ENCODE assay signal across 21 cellular contexts in the genomic region with DNA sequence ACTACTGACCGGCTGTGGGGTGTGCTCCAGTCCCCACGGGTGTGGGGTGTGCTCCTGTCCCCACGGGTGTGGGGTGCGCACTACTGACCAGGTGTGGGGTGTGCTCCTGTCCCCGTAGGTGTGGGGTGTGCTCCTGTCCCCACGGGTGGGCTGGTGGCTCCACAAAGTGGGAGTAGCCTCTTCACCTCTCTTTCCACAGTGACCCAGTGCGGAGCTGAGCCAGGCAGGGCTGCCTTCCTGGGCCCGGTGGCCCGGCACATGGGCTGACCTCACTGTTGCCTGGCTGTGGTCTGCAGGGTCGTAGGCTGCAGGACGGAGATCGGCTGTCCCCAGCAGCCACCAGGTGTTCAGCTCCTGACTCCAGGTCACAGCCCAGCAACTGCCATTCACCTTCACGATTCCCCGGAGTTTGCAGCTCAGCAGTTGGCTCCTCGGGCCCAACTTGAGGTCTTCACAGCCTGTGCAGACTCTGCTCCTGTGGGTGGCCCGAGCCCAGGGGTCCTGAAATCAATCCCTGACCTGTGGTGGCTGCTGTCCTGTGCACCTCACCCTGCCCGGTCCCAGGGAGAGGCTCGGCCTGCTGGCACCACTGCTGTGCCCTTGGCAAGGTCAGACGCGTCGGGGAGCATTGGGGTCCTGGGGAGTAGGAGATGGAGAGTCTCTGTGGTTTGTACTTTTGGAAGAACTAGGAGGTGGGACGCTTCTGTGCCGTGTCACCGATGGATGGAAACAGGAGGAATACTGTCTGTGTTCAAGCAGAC.
DNase-seq lines count a peak whose midpoint lies in the region; ATAC-seq and TF ChIP-seq lines count a peak whose summit lies in the region.
"Had no signal": no experiment of that assay in that cellular context is flagged by ENCODE, and none has a peak within 500 bp of the region (broad histone marks: within the 10 kb centered on the region; RNA-seq: fewer than 3 reads in every experiment).

No MANE protein-coding gene starts in this region.

- 90 to 96% (median 94%) methylated on average over 11 to 24 of the region's 24 CpGs for WGBS in spleen, 5 donors

- ATAC-seq in lower lobe of right lung, result no peak
- ATAC-seq in naive thymus-derived CD4-positive, alpha-beta T cell, result no peak
- ATAC-seq: naive thymus-derived CD8-positive, alpha-beta T cell had no signal

- TF ChIP-seq CTCF in WERI-Rb-1 (IDR thresholded peaks at IDR 0.05; ENCODE audit: low read depth, low read length), result no peak
- no peak for TF ChIP-seq CTCF in lower lobe of right lung (IDR thresholded peaks at IDR 0.05)
- no peak for TF ChIP-seq CTCF in spleen (IDR thresholded peaks at IDR 0.05 in 8 of 11, conservative IDR thresholded peaks at IDR 0.05 in 3 of 11)

- POLR2A ChIA-PET in naive thymus-derived CD4-positive, alpha-beta T cell (lab: Charles Lee), result no interaction called here

- peaks cover 2 to 66% (median 13%) of the 10 kb centered on the region in 11 donors for H3K9me3 Mint-ChIP-seq in naive thymus-derived CD4-positive, alpha-beta T cell

- no peak for TF ChIP-seq POLR2A in spleen (IDR thresholded peaks at IDR 0.05)

- H3K36me3 ChIP-seq in WERI-Rb-1 (no peaks in the 10 kb centered on the region; the same call in 1 of the 2 replicates), lower lobe of right lung (peaks cover 7% of the 10 kb centered on the region), spleen (peaks cover 0 to 50% (median 15%) of the 10 kb centered on the region in 6 donors)
- H3K36me3 ChIP-seq in naive thymus-derived CD4-positive, alpha-beta T cell (ENCODE audit: control insufficient read depth in 2 of 3, insufficient read depth in 3 of 3, low read length in 3 of 3), result peaks cover 0 to 29% (median 0%) of the 10 kb centered on the region in 3 experiments
- H3K36me3 ChIP-seq: prostate gland had no signal

- H3K27ac ChIP-seq in WERI-Rb-1 (no peak overlapping the region), lower lobe of right lung (no peak overlapping the region), spleen (no peak overlapping the region)
- H3K27ac ChIP-seq in naive thymus-derived CD4-positive, alpha-beta T cell (ENCODE audit: low read depth, low read length), result no peak overlapping the region
- H3K27ac ChIP-seq: ascending aorta, prostate gland, stomach had no signal

- H3K36me3 Mint-ChIP-seq in naive thymus-derived CD4-positive, alpha-beta T cell, result peaks cover 3 to 52% (median 42%) of the 10 kb centered on the region in 5 donors

- no peaks in the 10 kb centered on the region for H3K27me3 Mint-ChIP-seq in naive thymus-derived CD4-positive, alpha-beta T cell
- H3K27me3 Mint-ChIP-seq: naive thymus-derived CD8-positive, alpha-beta T cell had no signal

- peak; percentile 57 for DNase-seq in activated effector memory CD4-positive, alpha-beta T cell treated with anti-CD3 and anti-CD28 coated beads, Interleukin-2, amount 50 U/mL, for 16 hours
- no peak for DNase-seq in activated effector memory CD4-positive, alpha-beta T cell treated with Interleukin-2 at 50 U/mL for 16 hours
- peak; percentile 4 for DNase-seq in WERI-Rb-1
- DNase-seq in lower lobe of right lung, result peak; percentile 37
- DNase-seq in spleen, result peak; percentile 64
- DNase-seq in DMS114 treated with DMSO at 0.1 percent for 48 hours (lab: John Stamatoyannopoulos, UW; ENCODE audit: unreplicated experiment), result no peak
- DNase-seq in ureter (ENCODE audit: low spot score), result no peak
- no peak for DNase-seq in naive thymus-derived CD4-positive, alpha-beta T cell
- DNase-seq: activated CD4-positive, alpha-beta T cell treated with anti-CD3 and anti-CD28 coated beads, Interleukin-2, amount 50 U/mL, for 48 hours; activated naive CD4-positive, alpha-beta T cell treated with anti-CD3 and anti-CD28 coated beads for 36 hours; central memory CD4-positive, alpha-beta T cell; foreskin melanocyte; hypothalamus; KBM-7; NCI-H1436 treated with DMSO at 0.1 percent for 48 hours; NCI-H524 treated with DMSO at 0.1 percent for 48 hours; stimulated activated CD4-positive, alpha-beta T cell treated with anti-CD3 and anti-CD28 coated beads, Interleukin-4, amount 100 ng/mL, for 24 hours; stomach had no signal

- peaks cover 0 to 4% (median 0%) of the 10 kb centered on the region in 7 donors for H3K4me1 Mint-ChIP-seq in naive thymus-derived CD4-positive, alpha-beta T cell
- H3K4me1 Mint-ChIP-seq: naive thymus-derived CD8-positive, alpha-beta T cell had no signal

- no peaks in the 10 kb centered on the region for H3K9me3 ChIP-seq in WERI-Rb-1 (ENCODE audit: severe bottlenecking)
- H3K9me3 ChIP-seq in lower lobe of right lung, result no peaks in the 10 kb centered on the region
- H3K9me3 ChIP-seq in spleen, result peaks cover 0 to 5% (median 0%) of the 10 kb centered on the region in 8 donors
- peaks cover 0 to 27% (median 0%) of the 10 kb centered on the region in 3 experiments for H3K9me3 ChIP-seq in naive thymus-derived CD4-positive, alpha-beta T cell (ENCODE audit: control insufficient read depth in 2 of 3, low read length in 3 of 3)
- H3K9me3 ChIP-seq: prostate gland, stomach had no signal

- H3K27me3 ChIP-seq in WERI-Rb-1 (ENCODE audit: insufficient read depth, low read depth, severe bottlenecking) (no peaks in the 10 kb centered on the region), lower lobe of right lung (ENCODE audit: low read depth) (no peaks in the 10 kb centered on the region), spleen (replicated peaks in 1 of 7) (no peaks in the 10 kb centered on the region)
- H3K27me3 ChIP-seq in naive thymus-derived CD4-positive, alpha-beta T cell (ENCODE audit: control insufficient read depth in 2 of 2, insufficient read depth in 2 of 2, low read length in 2 of 2), result no peaks in the 10 kb centered on the region
- H3K27me3 ChIP-seq: ascending aorta, stomach had no signal

- H3K4me3 Mint-ChIP-seq in naive thymus-derived CD4-positive, alpha-beta T cell, result no peak overlapping the region
- H3K4me3 Mint-ChIP-seq: activated naive CD4-positive, alpha-beta T cell treated with anti-CD3 and anti-CD28 coated beads for 36 hours; naive thymus-derived CD8-positive, alpha-beta T cell had no signal

- CTCF ChIA-PET in naive thymus-derived CD4-positive, alpha-beta T cell (lab: Charles Lee), result no interaction called here

- H3K27ac Mint-ChIP-seq in naive thymus-derived CD4-positive, alpha-beta T cell, result no peak overlapping the region
- H3K27ac Mint-ChIP-seq: activated naive CD4-positive, alpha-beta T cell treated with anti-CD3 and anti-CD28 coated beads for 36 hours; naive thymus-derived CD8-positive, alpha-beta T cell had no signal

- H3K4me1 ChIP-seq in lower lobe of right lung (peaks cover 13% of the 10 kb centered on the region), spleen (peaks cover 0 to 19% (median 0%) of the 10 kb centered on the region in 6 donors)
- no peaks in the 10 kb centered on the region for H3K4me1 ChIP-seq in naive thymus-derived CD4-positive, alpha-beta T cell (ENCODE audit: control insufficient read depth in 2 of 2, insufficient read depth in 2 of 2, low read length in 2 of 2)
- H3K4me1 ChIP-seq: ascending aorta, prostate gland, stomach had no signal

- no peak overlapping the region for H3K4me3 ChIP-seq in WERI-Rb-1 (ENCODE audit: low read depth, low read length)
- no peak overlapping the region for H3K4me3 ChIP-seq in lower lobe of right lung
- no peak overlapping the region for H3K4me3 ChIP-seq in spleen
- H3K4me3 ChIP-seq in naive thymus-derived CD4-positive, alpha-beta T cell (ENCODE audit: low read length), result no peak overlapping the region
- H3K4me3 ChIP-seq: ascending aorta, prostate gland, stomach had no signal

- intact Hi-C loops in lower lobe of right lung (cut with DNase I) (no loop called here), spleen (cut with DNase I; ENCODE audit: low total_unique reads) (no loop called here)
- intact Hi-C loops in naive thymus-derived CD4-positive, alpha-beta T cell (cut with micrococcal nuclease), result no loop called here

Comparison
In these comparisons a context has a peak if more than half of its experiments do, and no peak if none do; other contexts are left out.
1. DNase-seq: peak in activated effector memory CD4-positive, alpha-beta T cell treated with anti-CD3 and anti-CD28 coated beads, Interleukin-2, amount 50 U/mL, for 16 hours (single experiment), WERI-Rb-1 (single experiment), lower lobe of right lung (single experiment) and spleen (single experiment); none in activated effector memory CD4-positive, alpha-beta T cell treated with Interleukin-2 at 50 U/mL for 16 hours (single experiment), DMS114 treated with DMSO at 0.1 percent for 48 hours (single experiment), ureter (single experiment) and naive thymus-derived CD4-positive, alpha-beta T cell (0 of 9).